14 cellular contexts compared by ENCODE assay signal in genomic region chr18:50986360-50987087, GRCh38. TPM values are rescaled to one million over a fixed set of nuclear protein-coding genes. Genes with fewer than 3 reads are reported as not detected.
DNase-seq lines count a peak whose midpoint lies in the region; ATAC-seq, FAIRE-seq and TF ChIP-seq lines count a peak whose summit lies in the region.
"Had no signal": no experiment of that assay in that cellular context is flagged by ENCODE, and none has a peak within 500 bp of the region (broad histone marks: within the 10 kb centered on the region; RNA-seq: fewer than 3 reads in every experiment).

No MANE protein-coding gene starts in this region.

- intact Hi-C loops in pancreas (cut with DNase I) = no loop called here
- intact Hi-C loops in left ventricle myocardium superior (cut with micrococcal nuclease) = no loop called here

- TF ChIP-seq CTCF in epithelial cell of esophagus (IDR thresholded peaks at IDR 0.05; ENCODE audit: insufficient read depth, low read depth, low read length, missing control alignments) = no peak
- TF ChIP-seq CTCF in pancreas (IDR thresholded peaks at IDR 0.05) = no peak
- TF ChIP-seq CTCF in upper lobe of left lung (IDR thresholded peaks at IDR 0.05) = no peak

- H3K4me3 ChIP-seq in MG63 (no peak overlapping the region), epithelial cell of esophagus (ENCODE audit: low read length) (no peak overlapping the region), pancreas (no peak overlapping the region), upper lobe of left lung (no peak overlapping the region)
- H3K4me3 ChIP-seq: heart left ventricle had no signal

- H3K4me3 Mint-ChIP-seq in T-cell = no peak overlapping the region
- H3K4me3 Mint-ChIP-seq: activated naive CD8-positive, alpha-beta T cell treated with anti-CD3 and anti-CD28 coated beads, Interleukin-2, amount 50 U/mL, for 24 hours; CD4-positive, CD25-positive, alpha-beta regulatory T cell had no signal

- H3K4me1 Mint-ChIP-seq in T-cell = peaks cover 0 to 3% (median 3%) of the 10 kb centered on the region in 3 donors
- H3K4me1 Mint-ChIP-seq: activated naive CD8-positive, alpha-beta T cell treated with anti-CD3 and anti-CD28 coated beads, Interleukin-2, amount 50 U/mL, for 24 hours had no signal

- H3K27ac Mint-ChIP-seq in T-cell = no peak overlapping the region
- H3K27ac Mint-ChIP-seq: activated naive CD8-positive, alpha-beta T cell treated with anti-CD3 and anti-CD28 coated beads, Interleukin-2, amount 50 U/mL, for 24 hours had no signal

- TF ChIP-seq POLR2A in upper lobe of left lung (IDR thresholded peaks at IDR 0.05) = no peak

- no peak for TF ChIP-seq EP300 in upper lobe of left lung (IDR thresholded peaks at IDR 0.05)

- H3K9me3 Mint-ChIP-seq in T-cell = no peaks in the 10 kb centered on the region
- H3K9me3 Mint-ChIP-seq: activated naive CD8-positive, alpha-beta T cell treated with anti-CD3 and anti-CD28 coated beads, Interleukin-2, amount 50 U/mL, for 24 hours; CD4-positive, CD25-positive, alpha-beta regulatory T cell had no signal

- H3K36me3 ChIP-seq in MG63 = peaks cover 4% of the 10 kb centered on the region
- H3K36me3 ChIP-seq in pancreas = no peaks in the 10 kb centered on the region
- peaks cover 0 to 16% (median 1%) of the 10 kb centered on the region in 4 donors for H3K36me3 ChIP-seq in upper lobe of left lung

- no peak for FAIRE-seq in pancreas (lab: Jason Lieb, UNC)

- 83 to 86% methylated on average over 2 of the region's 2 CpGs for WGBS in pancreas, 2 donors
- WGBS in upper lobe of left lung, 2 donors = 91% methylated on average over 2 of the region's 2 CpGs

- H3K36me3 Mint-ChIP-seq in T-cell = peaks cover 42% of the 10 kb centered on the region

- POLR2A ChIA-PET in T-cell (lab: Charles Lee) = interaction anchor here in 1 of 2 donors (0.6 kb wide), 1 partner anchor 106 kb away, joined by 3 read pairs; no protein-coding TSS in a partner anchor

- ATAC-seq in pancreas = peak in 3 of 4 donors; percentile 48 to 58 (median 54)
- no peak for ATAC-seq in left ventricle myocardium superior
- ATAC-seq in T-cell (replicated peaks in 1 of 4) = no peak
- ATAC-seq in upper lobe of left lung (ENCODE audit: low FRiP score in 2 of 2) = no peak
- ATAC-seq: activated naive CD8-positive, alpha-beta T cell treated with anti-CD3 and anti-CD28 coated beads, Interleukin-2, amount 50 U/mL, for 24 hours; heart left ventricle had no signal

- H3K27me3 Mint-ChIP-seq in T-cell = no peaks in the 10 kb centered on the region
- H3K27me3 Mint-ChIP-seq: activated naive CD8-positive, alpha-beta T cell treated with anti-CD3 and anti-CD28 coated beads, Interleukin-2, amount 50 U/mL, for 24 hours; CD4-positive, CD25-positive, alpha-beta regulatory T cell had no signal

- CTCF ChIA-PET in T-cell (lab: Charles Lee) = interaction anchor here (0.5 to 0.7 kb wide), 3 partner anchors 21 to 149 kb away, joined by 3 to 9 read pairs (median 3); no protein-coding TSS in a partner anchor

- H3K4me1 ChIP-seq in pancreas (peaks cover 0 to 4% (median 0%) of the 10 kb centered on the region in 3 donors), upper lobe of left lung (peaks cover 0 to 6% (median 0%) of the 10 kb centered on the region in 4 donors)

- H3K27me3 ChIP-seq in MG63 (no peaks in the 10 kb centered on the region), pancreas (no peaks in the 10 kb centered on the region), upper lobe of left lung (no peaks in the 10 kb centered on the region)
- H3K27me3 ChIP-seq: heart left ventricle had no signal

- no peaks in the 10 kb centered on the region for H3K9me3 ChIP-seq in MG63
- no peaks in the 10 kb centered on the region for H3K9me3 ChIP-seq in pancreas
- H3K9me3 ChIP-seq in upper lobe of left lung = no peaks in the 10 kb centered on the region
- H3K9me3 ChIP-seq: heart left ventricle had no signal

- DNase-seq in EH (ENCODE audit: low read depth) (peak; percentile 84), MG63 (peak; percentile 34), epithelial cell of esophagus (ENCODE audit: low read depth) (peak; percentile 20), pancreas (no peak), NCI-H2107 treated with DMSO at 0.1 percent for 48 hours (lab: John Stamatoyannopoulos, UW; ENCODE audit: unreplicated experiment) (no peak), left ventricle myocardium superior (no peak), T-cell (no peak), upper lobe of left lung (no peak)
- DNase-seq: activated naive CD8-positive, alpha-beta T cell treated with anti-CD3 and anti-CD28 coated beads, Interleukin-2, amount 50 U/mL, for 24 hours; CD4-positive, CD25-positive, alpha-beta regulatory T cell; heart left ventricle; NCI-H1105; NCI-H526; SIG-M5 had no signal

- no peak overlapping the region for H3K27ac ChIP-seq in pancreas
- no peak overlapping the region for H3K27ac ChIP-seq in upper lobe of left lung
- H3K27ac ChIP-seq: heart left ventricle had no signal

RNA-seq across cellular contexts. Expression of gene ELAC1, which starts 18.7 kb away (rescaled TPM):
- total RNA-seq in MG63 (2014; rRNA removed; shearing (Covaris generic); ENCODE audit: low replicate concordance) = 5.8 and 7.9 TPM in 2 replicates
- 1 to 10 TPM; 5.2 to 7.5 (median 5.9) TPM for total RNA-seq in pancreas
- 1 to 10 TPM; 4.9 to 9.7 TPM for polyA plus RNA-seq in pancreas
- 4.3 TPM for total RNA-seq in left ventricle myocardium superior
- total RNA-seq in T-cell = 1 to 10 TPM; 5.2 to 8.3 (median 7.5) TPM
- 10 to 100 TPM in 1 of 6 donors, 1 to 10 TPM in 5; 2.3 to 11.9 (median 9.3) TPM for total RNA-seq in upper lobe of left lung

RNA-seq across cellular contexts. Expression of gene SMAD4, which starts 43.5 kb away (rescaled TPM):
- total RNA-seq in MG63 (2014; rRNA removed; shearing (Covaris generic); ENCODE audit: low replicate concordance) = 58.6 and 106 TPM in 2 replicates
- total RNA-seq in pancreas (10 to 100 TPM; 41.8 to 77.6 (median 46.4) TPM), left ventricle myocardium superior (94.0 TPM), T-cell (100 to 1,000 TPM in 4 of 5 donors, 10 to 100 TPM in 1; 80.9 to 124 (median 117) TPM), upper lobe of left lung (100 to 1,000 TPM in 4 of 6 donors, 10 to 100 TPM in 2; 94.7 to 140 (median 107) TPM)
- polyA plus RNA-seq in pancreas = 10 to 100 TPM in 1 of 2 donors, 1 to 10 TPM in 1; 8.6 to 17.3 TPM

Comparison
In these comparisons a context has a peak if more than half of its experiments do, and no peak if none do; other contexts are left out.
1. DNase-seq: peak in EH (single experiment), MG63 (single experiment) and epithelial cell of esophagus (single experiment); none in pancreas (0 of 6), NCI-H2107 treated with DMSO at 0.1 percent for 48 hours (single experiment), left ventricle myocardium superior (single experiment), T-cell (0 of 34) and upper lobe of left lung (0 of 2).
2. ATAC-seq: peak in pancreas (3 of 4); none in left ventricle myocardium superior (single experiment), T-cell (0 of 4) and upper lobe of left lung (0 of 2).